In genomic region chr2:197079414-197079813, GRCh38 we compare ENCODE assay signal across 12 cellular contexts.
DNase-seq lines count a peak whose midpoint lies in the region; ATAC-seq, FAIRE-seq and TF ChIP-seq lines count a peak whose summit lies in the region.
"Had no signal": no experiment of that assay in that cellular context is flagged by ENCODE, and none has a peak within 500 bp of the region (broad histone marks: within the 10 kb centered on the region; RNA-seq: fewer than 3 reads in every experiment).

No MANE protein-coding gene starts in this region.

- ATAC-seq in HG03039 (IDR thresholded peaks at IDR 0.05; ENCODE audit: unreplicated experiment) = no peak
- ATAC-seq: stimulated activated naive B cell treated with anti-CD40 and anti-IgM and Interleukin-4, amounts not matched to agents 10 μg/mL and 1 μg/mL and 100 μg/mL, for 72 hours had no signal

- H3K36me3 ChIP-seq in rectal smooth muscle tissue (ENCODE audit: control insufficient read depth, insufficient read depth, low read length) = no peaks in the 10 kb centered on the region

- peaks cover 3% of the 10 kb centered on the region for H3K4me1 ChIP-seq in rectal smooth muscle tissue (ENCODE audit: control insufficient read depth, insufficient read depth, low read length)

- peak overlapping the region; percentile 18 for H3K27ac ChIP-seq in rectal smooth muscle tissue (ENCODE audit: low read depth, low read length)

- FAIRE-seq in GM19239 (lab: Jason Lieb, UNC) = no peak

- H3K9ac ChIP-seq in rectal smooth muscle tissue (ENCODE audit: low read length) = no peak overlapping the region

- DNase-seq in Ammon's horn (ENCODE audit: low spot score) = peak; percentile 68
- DNase-seq in M059J (ENCODE audit: low read depth) = peak; percentile 66
- DNase-seq in fibroblast of the aortic adventitia (ENCODE audit: low read depth) = peak; percentile 42
- no peak for DNase-seq in GM19239 (ENCODE audit: insufficient read length, low spot score)
- DNase-seq in NCI-H345 (lab: John Stamatoyannopoulos, UW) = no peak
- DNase-seq in NCI-H345 treated with DMSO at 0.1 percent for 48 hours (lab: John Stamatoyannopoulos, UW; ENCODE audit: unreplicated experiment) = no peak
- DNase-seq: activated effector memory CD4-positive, alpha-beta T cell treated with Interleukin-2 at 50 U/mL for 16 hours; cerebellar nuclear complex; stimulated activated CD4-positive, alpha-beta T cell treated with anti-CD3 and anti-CD28 coated beads, Interleukin-4, amount 100 ng/mL, for 24 hours; stimulated activated naive B cell treated with anti-CD40 and anti-IgM and Interleukin-4, amounts not matched to agents 10 μg/mL and 1 μg/mL and 100 μg/mL, for 72 hours had no signal

- H3K4me3 ChIP-seq in fibroblast of the aortic adventitia (ENCODE audit: low read depth, low read length) = no peak overlapping the region
- H3K4me3 ChIP-seq in rectal smooth muscle tissue (ENCODE audit: low read length) = no peak overlapping the region

- H3K27me3 ChIP-seq in rectal smooth muscle tissue (ENCODE audit: control insufficient read depth, insufficient read depth, low read length) = no peaks in the 10 kb centered on the region

- TF ChIP-seq CTCF in fibroblast of the aortic adventitia (IDR thresholded peaks at IDR 0.05; ENCODE audit: insufficient read depth, low read length) = no peak

Comparison
In these comparisons a context has a peak if more than half of its experiments do, and no peak if none do; other contexts are left out.
1. DNase-seq: peak in Ammon's horn (single experiment), M059J (single experiment) and fibroblast of the aortic adventitia (single experiment); none in GM19239 (single experiment), NCI-H345 (single experiment) and NCI-H345 treated with DMSO at 0.1 percent for 48 hours (single experiment).